In genomic region chr14:55031190-55031589, GRCh38 we compare ENCODE assay signal across 21 cellular contexts. TPM values are rescaled to one million over a fixed set of nuclear protein-coding genes. Genes with fewer than 3 reads are reported as not detected.
DNase-seq lines count a peak whose midpoint lies in the region; ATAC-seq, FAIRE-seq and TF ChIP-seq lines count a peak whose summit lies in the region.
"Had no signal": no experiment of that assay in that cellular context is flagged by ENCODE, and none has a peak within 500 bp of the region (broad histone marks: within the 10 kb centered on the region; RNA-seq: fewer than 3 reads in every experiment).

No MANE protein-coding gene starts in this region.

- H3K4me3 ChIP-seq in A673 (ENCODE audit: low read depth, low read length, poor library complexity, severe bottlenecking), result peak overlapping the region; percentile 4
- peak overlapping the region; percentile 22 for H3K4me3 ChIP-seq in SK-N-MC
- no peak overlapping the region for H3K4me3 ChIP-seq in hepatocyte
- H3K4me3 ChIP-seq in esophagus muscularis mucosa, result no peak overlapping the region
- H3K4me3 ChIP-seq: lung, skin epidermis had no signal

- H3K9me3 ChIP-seq in A673 (ENCODE audit: low read depth, low read length, poor library complexity, severe bottlenecking) (no peaks in the 10 kb centered on the region), SK-N-MC (ENCODE audit: low read depth, low read length) (no peaks in the 10 kb centered on the region), hepatocyte (ENCODE audit: low read depth) (no peaks in the 10 kb centered on the region), esophagus muscularis mucosa (no peaks in the 10 kb centered on the region)

- peaks cover 6% of the 10 kb centered on the region for H4K20me1 ChIP-seq in hepatocyte (ENCODE audit: insufficient read depth, poor library complexity, severe bottlenecking)

- peak; percentile 55 for FAIRE-seq in GM19239 (lab: Jason Lieb, UNC)
- FAIRE-seq: urothelium cell line had no signal

- POLR2A ChIA-PET in A673 (lab: Charles Lee; ENCODE audit: low non-redundant PET), result no interaction called here

- peaks cover 16% of the 10 kb centered on the region for H3K36me3 ChIP-seq in A673 (ENCODE audit: insufficient read depth, low read length, poor library complexity, severe bottlenecking)
- peaks cover 14% of the 10 kb centered on the region for H3K36me3 ChIP-seq in SK-N-MC (ENCODE audit: insufficient read depth, low read length)
- H3K36me3 ChIP-seq in hepatocyte (replicated peaks; ENCODE audit: insufficient read depth, low read depth), result no peaks in the 10 kb centered on the region
- peaks cover 2 to 17% (median 10%) of the 10 kb centered on the region in 4 donors for H3K36me3 ChIP-seq in esophagus muscularis mucosa

- H3K27me3 ChIP-seq in A673 (replicated peaks; ENCODE audit: insufficient read depth, low read depth, low read length, poor library complexity) (no peaks in the 10 kb centered on the region), hepatocyte (no peaks in the 10 kb centered on the region), esophagus muscularis mucosa (no peaks in the 10 kb centered on the region)

- peak overlapping the region; percentile 55 for H3K9ac ChIP-seq in SK-N-MC (ENCODE audit: insufficient read length)

- peaks cover 68% of the 10 kb centered on the region for H3K79me2 ChIP-seq in hepatocyte

- 17% methylated on average over 2 of the region's 2 CpGs for WGBS in hepatocyte (ENCODE audit: low lambda C conversion rate, missing lambda C conversion rate)
- WGBS in esophagus muscularis mucosa, result 37% methylated on average over 2 of the region's 2 CpGs

- peak overlapping the region; percentile 23 for H3K4me2 ChIP-seq in hepatocyte

- CTCF ChIA-PET in A673 (lab: Charles Lee), result interaction anchor here (1.6 kb wide), 1 partner anchor 20 kb away, joined by 5 read pairs; the partner anchor contains the start of gene MAPK1IP1L

- H3K27ac ChIP-seq in A673 (ENCODE audit: low read depth, low read length, poor library complexity, severe bottlenecking) (peak overlapping the region; percentile 61), SK-N-MC (peak overlapping the region; percentile 64), hepatocyte (no peak overlapping the region), esophagus muscularis mucosa (replicated peaks in 1 of 4) (no peak overlapping the region)

- BruUV-seq in A673 (replicated peaks; lab: Mats Ljungman, UMichigan), result no TSS peak

- TF ChIP-seq POLR2A in esophagus muscularis mucosa (IDR thresholded peaks at IDR 0.05; ENCODE audit: low read depth), result no peak

- no peak for ATAC-seq in GM18870 (IDR thresholded peaks at IDR 0.05; ENCODE audit: unreplicated experiment)
- ATAC-seq: activated naive CD8-positive, alpha-beta T cell treated with anti-CD3 and anti-CD28 coated beads, Interleukin-2, amount 50 U/mL, for 24 hours; activated T-cell treated with anti-CD3 and anti-CD28 coated beads, Interleukin-2, amount 50 U/mL, for 4 hours; naive thymus-derived CD4-positive, alpha-beta T cell had no signal

- H2AFZ ChIP-seq in hepatocyte, result no peak overlapping the region

- DNase-seq in A673 (ENCODE audit: low spot score) (peak; percentile 73), GM19239 (ENCODE audit: insufficient read length, low spot score) (no peak), SK-N-MC (ENCODE audit: low read depth, low spot score) (no peak), hepatocyte (ENCODE audit: low spot score) (no peak), COR-L47 (lab: John Stamatoyannopoulos, UW) (no peak), kidney glomerular epithelial cell (lab: John Stamatoyannopoulos, UW) (no peak), esophagus muscularis mucosa (ENCODE audit: extremely low spot score) (no peak)
- DNase-seq: activated CD4-positive, alpha-beta T cell treated with anti-CD3 and anti-CD28 coated beads, Interleukin-2, amount 50 U/mL, for 4 hours; activated naive CD8-positive, alpha-beta T cell treated with anti-CD3 and anti-CD28 coated beads, Interleukin-2, amount 50 U/mL, for 24 hours; activated T-cell treated with anti-CD3 and anti-CD28 coated beads, Interleukin-2, amount 50 U/mL, for 4 hours; caudate nucleus; EL; immature natural killer cell; naive thymus-derived CD4-positive, alpha-beta T cell; NCI-H1105 treated with DMSO at 0.1 percent for 48 hours; stimulated activated CD4-positive, alpha-beta T cell treated with anti-CD3 and anti-CD28 coated beads, Interleukin-4, amount 100 ng/mL, for 1 hour; SW 1271 had no signal

- intact Hi-C loops in A673 (cut with micrococcal nuclease; ENCODE audit: unreplicated experiment) (loop anchor here (2.0 kb wide), 1 partner anchor 16 kb away; no protein-coding TSS in a partner anchor), esophagus muscularis mucosa (cut with DNase I) (no loop called here)

- H3K9me2 ChIP-seq in hepatocyte (replicated peaks; ENCODE audit: insufficient read depth), result no peaks in the 10 kb centered on the region

- no peak for TF ChIP-seq EP300 in esophagus muscularis mucosa (IDR thresholded peaks at IDR 0.05)

- TF ChIP-seq CTCF in A673 (conservative IDR thresholded peaks at IDR 0.05; ENCODE audit: low read depth, low read length) (no peak), hepatocyte (IDR thresholded peaks at IDR 0.05; ENCODE audit: poor library complexity) (no peak), esophagus muscularis mucosa (IDR thresholded peaks at IDR 0.05) (no peak)

- H3K4me1 ChIP-seq in A673 (ENCODE audit: insufficient read depth, low read length, poor library complexity, severe bottlenecking) (peaks cover 46% of the 10 kb centered on the region), hepatocyte (ENCODE audit: insufficient read depth) (peaks cover 7% of the 10 kb centered on the region), esophagus muscularis mucosa (peaks cover 28 to 46% (median 40%) of the 10 kb centered on the region in 4 donors)

RNA-seq across cellular contexts. Expression of gene SOCS4, which starts 4.2 kb away (rescaled TPM):
- total RNA-seq in A673 (2021) (32.1 and 35.5 TPM in 2 replicates), hepatocyte (16.2 and 18.8 TPM in 2 replicates), esophagus muscularis mucosa (10 to 100 TPM; 29.7 to 43.2 (median 36.3) TPM)
- 4.1 and 5.3 TPM in 2 replicates for polyA plus RNA-seq in hepatocyte

RNA-seq across cellular contexts. Expression of gene WDHD1, which starts 4.3 kb away (rescaled TPM):
- 47.7 and 52.7 TPM in 2 replicates for total RNA-seq in A673 (2021)
- total RNA-seq in hepatocyte, result 5.9 and 6.3 TPM in 2 replicates
- polyA plus RNA-seq in hepatocyte, result 4.1 and 4.4 TPM in 2 replicates
- 1 to 10 TPM; 1.1 to 4.2 (median 1.4) TPM for total RNA-seq in esophagus muscularis mucosa

RNA-seq across cellular contexts. Expression of gene MAPK1IP1L, which starts 20.3 kb away (rescaled TPM):
- 150 and 164 TPM in 2 replicates for total RNA-seq in A673 (2021)
- 69.9 and 91.0 TPM in 2 replicates for total RNA-seq in hepatocyte
- polyA plus RNA-seq in hepatocyte, result 81.4 and 86.2 TPM in 2 replicates
- total RNA-seq in esophagus muscularis mucosa, result 10 to 100 TPM; 36.5 to 95.4 (median 61.0) TPM

Comparison
In these comparisons a context has a peak if more than half of its experiments do, and no peak if none do; other contexts are left out.
1. H3K27ac ChIP-seq: peak in A673 (single experiment) and SK-N-MC (single experiment); none in hepatocyte (single experiment) and esophagus muscularis mucosa (0 of 4).
2. H3K4me3 ChIP-seq: peak in A673 (single experiment) and SK-N-MC (single experiment); none in hepatocyte (single experiment) and esophagus muscularis mucosa (0 of 4).